1 cellular context compared by ENCODE assay signal in the genomic region with DNA sequence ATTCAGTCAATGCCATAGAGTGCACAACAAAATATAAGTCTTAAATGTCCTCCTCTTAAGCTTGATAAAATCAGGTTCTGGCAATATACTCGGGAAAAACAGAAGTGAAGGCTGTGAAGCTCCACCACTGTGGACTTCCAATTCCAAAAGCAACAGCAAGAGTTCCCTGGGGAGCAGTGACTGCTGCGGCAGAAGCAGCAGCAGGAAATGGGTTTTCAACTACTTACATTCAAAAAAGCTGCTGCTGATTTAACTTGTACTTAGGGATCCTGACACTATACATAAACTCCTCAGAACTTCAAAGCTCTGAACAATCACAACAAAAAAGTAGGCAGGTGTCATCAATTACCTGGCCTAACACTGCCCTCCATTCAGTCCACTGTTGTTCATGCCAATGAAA.
TF ChIP-seq lines count a peak whose summit lies in the region.

No MANE protein-coding gene starts in this region.

TF ChIP-seq in IMR-90, 13 proteins besides CTCF, POLR2A, EP300 and RAD21:
- TF ChIP-seq, protein P1, sequence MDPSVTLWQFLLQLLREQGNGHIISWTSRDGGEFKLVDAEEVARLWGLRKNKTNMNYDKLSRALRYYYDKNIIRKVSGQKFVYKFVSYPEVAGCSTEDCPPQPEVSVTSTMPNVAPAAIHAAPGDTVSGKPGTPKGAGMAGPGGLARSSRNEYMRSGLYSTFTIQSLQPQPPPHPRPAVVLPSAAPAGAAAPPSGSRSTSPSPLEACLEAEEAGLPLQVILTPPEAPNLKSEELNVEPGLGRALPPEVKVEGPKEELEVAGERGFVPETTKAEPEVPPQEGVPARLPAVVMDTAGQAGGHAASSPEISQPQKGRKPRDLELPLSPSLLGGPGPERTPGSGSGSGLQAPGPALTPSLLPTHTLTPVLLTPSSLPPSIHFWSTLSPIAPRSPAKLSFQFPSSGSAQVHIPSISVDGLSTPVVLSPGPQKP (IDR thresholded peaks at IDR 0.05; ENCODE audit: borderline replicate concordance, low read depth, low read length), result no peak
- TF ChIP-seq RCOR1 (IDR thresholded peaks at IDR 0.05; ENCODE audit: insufficient replicate concordance, low read length) (no peak), NFE2L2 (IDR thresholded peaks at IDR 0.05; ENCODE audit: low read depth, low read length) (no peak), MXI1 (IDR thresholded peaks at IDR 0.05; ENCODE audit: borderline replicate concordance, low read depth, low read length) (no peak), SMC3 (IDR thresholded peaks at IDR 0.05; ENCODE audit: low read depth, low read length) (no peak), MAZ (IDR thresholded peaks at IDR 0.05; ENCODE audit: borderline replicate concordance, low read depth, low read length) (no peak), RFX5 (IDR thresholded peaks at IDR 0.05; ENCODE audit: low read depth, low read length) (no peak), MAFK (IDR thresholded peaks at IDR 0.05; ENCODE audit: low read depth, low read length) (no peak), FOS (IDR thresholded peaks at IDR 0.05; ENCODE audit: low read depth, low read length) (no peak)
